1 cellular context compared by ENCODE assay signal in the genomic region with DNA sequence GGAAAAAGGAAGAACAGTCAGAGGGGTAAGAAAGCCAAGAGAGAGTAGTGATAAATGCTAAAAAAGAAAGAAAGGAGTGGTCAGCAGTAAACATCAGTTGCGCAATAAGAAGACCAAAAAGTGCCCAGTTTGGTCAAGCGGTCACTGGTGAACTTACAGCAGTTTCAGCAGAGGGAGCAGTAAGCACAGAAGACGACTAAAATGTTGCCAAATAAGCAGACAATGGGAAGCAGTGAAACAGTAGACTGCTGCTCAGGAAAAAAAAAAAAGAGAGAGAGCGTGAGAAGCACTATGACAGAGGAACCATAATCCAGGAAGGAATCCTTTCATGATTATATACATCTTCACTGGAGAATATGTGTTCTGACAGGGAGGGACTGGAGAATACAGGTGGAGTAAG.
TF ChIP-seq lines count a peak whose summit lies in the region.

No MANE protein-coding gene starts in this region.

TF ChIP-seq in K562, 482 proteins besides CTCF, POLR2A, EP300 and RAD21:
- TF ChIP-seq JUN (IDR thresholded peaks at IDR 0.05; ENCODE audit: borderline replicate concordance, low read depth, low read length) (no peak), JUN (CRISPR knock-in tag; IDR thresholded peaks at IDR 0.05; ENCODE audit: borderline replicate concordance) (no peak), HLTF (IDR thresholded peaks at IDR 0.05) (no peak), CEBPG (CRISPR knock-in tag; IDR thresholded peaks at IDR 0.05) (peak; percentile 78), CEBPG (tag; conservative IDR thresholded peaks at IDR 0.05 in 1 of 2, IDR thresholded peaks at IDR 0.05 in 1 of 2) (peak; percentile 86 to 98), U2AF2 (optimal IDR thresholded peaks at IDR 0.05; ENCODE audit: low read depth, low read length) (no peak), CCAR2 (IDR thresholded peaks at IDR 0.05; ENCODE audit: low read depth, low read length) (no peak), NR2C2 (CRISPR knock-in tag; IDR thresholded peaks at IDR 0.05) (no peak), NR2C2 (tag; IDR thresholded peaks at IDR 0.05) (no peak), KAT7 (CRISPR knock-in tag; IDR thresholded peaks at IDR 0.05; ENCODE audit: borderline replicate concordance) (no peak), ZNF644 (tag; IDR thresholded peaks at IDR 0.05; ENCODE audit: low read depth) (no peak), COPS2 (conservative IDR thresholded peaks at IDR 0.05) (no peak), CEBPB (tag; IDR thresholded peaks at IDR 0.05) (peak; percentile 97), ETS2 (tag; IDR thresholded peaks at IDR 0.05; ENCODE audit: borderline replicate concordance, poor library complexity, severe bottlenecking) (no peak), ZBTB7A (IDR thresholded peaks at IDR 0.05; ENCODE audit: borderline replicate concordance, control insufficient read depth, low read depth, low read length) (no peak), C11orf30 (IDR thresholded peaks at IDR 0.05; ENCODE audit: low read depth) (no peak), MECOM (CRISPR knock-in tag; IDR thresholded peaks at IDR 0.05) (no peak), ZNF79 (CRISPR knock-in tag; IDR thresholded peaks at IDR 0.05; ENCODE audit: low read depth) (no peak), NFXL1 (CRISPR knock-in tag; IDR thresholded peaks at IDR 0.05) (no peak), ILF3 (IDR thresholded peaks at IDR 0.05; ENCODE audit: borderline replicate concordance) (no peak), BCOR (IDR thresholded peaks at IDR 0.05) (no peak)
- TF ChIP-seq, protein P1, sequence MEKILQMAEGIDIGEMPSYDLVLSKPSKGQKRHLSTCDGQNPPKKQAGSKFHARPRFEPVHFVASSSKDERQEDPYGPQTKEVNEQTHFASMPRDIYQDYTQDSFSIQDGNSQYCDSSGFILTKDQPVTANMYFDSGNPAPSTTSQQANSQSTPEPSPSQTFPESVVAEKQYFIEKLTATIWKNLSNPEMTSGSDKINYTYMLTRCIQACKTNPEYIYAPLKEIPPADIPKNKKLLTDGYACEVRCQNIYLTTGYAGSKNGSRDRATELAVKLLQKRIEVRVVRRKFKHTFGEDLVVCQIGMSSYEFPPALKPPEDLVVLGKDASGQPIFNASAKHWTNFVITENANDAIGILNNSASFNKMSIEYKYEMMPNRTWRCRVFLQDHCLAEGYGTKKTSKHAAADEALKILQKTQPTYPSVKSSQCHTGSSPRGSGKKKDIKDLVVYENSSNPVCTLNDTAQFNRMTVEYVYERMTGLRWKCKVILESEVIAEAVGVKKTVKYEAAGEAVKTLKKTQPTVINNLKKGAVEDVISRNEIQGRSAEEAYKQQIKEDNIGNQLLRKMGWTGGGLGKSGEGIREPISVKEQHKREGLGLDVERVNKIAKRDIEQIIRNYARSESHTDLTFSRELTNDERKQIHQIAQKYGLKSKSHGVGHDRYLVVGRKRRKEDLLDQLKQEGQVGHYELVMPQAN (IDR thresholded peaks at IDR 0.05; ENCODE audit: borderline replicate concordance), result no peak
- TF ChIP-seq, protein P2, sequence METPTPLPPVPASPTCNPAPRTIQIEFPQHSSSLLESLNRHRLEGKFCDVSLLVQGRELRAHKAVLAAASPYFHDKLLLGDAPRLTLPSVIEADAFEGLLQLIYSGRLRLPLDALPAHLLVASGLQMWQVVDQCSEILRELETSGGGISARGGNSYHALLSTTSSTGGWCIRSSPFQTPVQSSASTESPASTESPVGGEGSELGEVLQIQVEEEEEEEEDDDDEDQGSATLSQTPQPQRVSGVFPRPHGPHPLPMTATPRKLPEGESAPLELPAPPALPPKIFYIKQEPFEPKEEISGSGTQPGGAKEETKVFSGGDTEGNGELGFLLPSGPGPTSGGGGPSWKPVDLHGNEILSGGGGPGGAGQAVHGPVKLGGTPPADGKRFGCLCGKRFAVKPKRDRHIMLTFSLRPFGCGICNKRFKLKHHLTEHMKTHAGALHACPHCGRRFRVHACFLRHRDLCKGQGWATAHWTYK (CRISPR knock-in tag; IDR thresholded peaks at IDR 0.05), result no peak
- TF ChIP-seq, protein P3, sequence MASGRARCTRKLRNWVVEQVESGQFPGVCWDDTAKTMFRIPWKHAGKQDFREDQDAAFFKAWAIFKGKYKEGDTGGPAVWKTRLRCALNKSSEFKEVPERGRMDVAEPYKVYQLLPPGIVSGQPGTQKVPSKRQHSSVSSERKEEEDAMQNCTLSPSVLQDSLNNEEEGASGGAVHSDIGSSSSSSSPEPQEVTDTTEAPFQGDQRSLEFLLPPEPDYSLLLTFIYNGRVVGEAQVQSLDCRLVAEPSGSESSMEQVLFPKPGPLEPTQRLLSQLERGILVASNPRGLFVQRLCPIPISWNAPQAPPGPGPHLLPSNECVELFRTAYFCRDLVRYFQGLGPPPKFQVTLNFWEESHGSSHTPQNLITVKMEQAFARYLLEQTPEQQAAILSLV (tag; IDR thresholded peaks at IDR 0.05), result peak; percentile 82
